Comparison of ENCODE assay signal across 9 cellular contexts in the genomic region with DNA sequence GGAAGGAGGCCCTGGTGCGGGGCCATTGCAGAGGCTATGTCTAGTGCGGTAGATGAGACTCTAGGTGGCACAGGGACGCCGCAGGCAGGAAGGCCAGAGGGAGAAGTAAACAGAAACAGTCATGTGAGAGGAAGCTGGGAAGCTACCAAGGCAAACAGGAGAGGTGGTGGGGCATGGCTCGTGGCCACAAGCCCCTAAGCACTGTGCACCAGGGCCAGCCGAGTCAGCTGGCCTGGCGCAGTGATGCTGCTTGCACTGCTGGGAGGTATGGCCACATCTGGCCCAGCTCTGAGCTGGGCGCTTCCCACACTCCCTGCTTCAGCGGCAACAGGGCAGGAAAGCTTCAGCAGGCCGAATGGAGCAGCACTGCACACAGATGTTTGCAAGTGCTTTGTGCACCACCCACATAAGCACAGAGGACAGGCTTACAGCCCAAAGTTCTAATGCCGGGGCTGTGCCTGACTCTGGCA.
DNase-seq lines count a peak whose midpoint lies in the region; ATAC-seq and TF ChIP-seq lines count a peak whose summit lies in the region.
"Had no signal": no experiment of that assay in that cellular context is flagged by ENCODE, and none has a peak within 500 bp of the region (broad histone marks: within the 10 kb centered on the region; RNA-seq: fewer than 3 reads in every experiment).

No MANE protein-coding gene starts in this region.

- intact Hi-C loops in PC-3 (cut with micrococcal nuclease), result loop anchor here (1.0 kb wide), 1 partner anchor 129 kb away; no protein-coding TSS in a partner anchor
- intact Hi-C loops in activated CD4-positive, alpha-beta memory T cell treated with anti-CD3 and anti-CD28 coated beads for 36 hours (cut with micrococcal nuclease), result no loop called here

- POLR2A ChIA-PET in PC-3 (lab: Charles Lee; ENCODE audit: unreplicated experiment), result no interaction called here
- POLR2A ChIA-PET in activated CD4-positive, alpha-beta memory T cell treated with anti-CD3 and anti-CD28 coated beads for 36 hours (lab: Charles Lee), result no interaction called here

- no peak overlapping the region for H3K4me3 Mint-ChIP-seq in activated CD4-positive, alpha-beta memory T cell treated with anti-CD3 and anti-CD28 coated beads for 36 hours
- H3K4me3 Mint-ChIP-seq in immature natural killer cell, result peak overlapping the region in 1 of 5 donors; percentile 44

- 11 to 18% methylated on average over 11 of the region's 11 CpGs for WGBS in GM23248 (ENCODE audit: low coverage in 1 of 2, low lambda C conversion rate in 2 of 2, missing lambda C conversion rate in 2 of 2), 2 experiments
- WGBS in esophagus, 2 donors, result 35 to 58% methylated on average over 11 of the region's 11 CpGs

- no peaks in the 10 kb centered on the region for H3K36me3 ChIP-seq in GM23248 (ENCODE audit: low read depth)
- H3K36me3 ChIP-seq in PC-3 (ENCODE audit: low read depth, low read length), result no peaks in the 10 kb centered on the region
- H3K36me3 ChIP-seq in esophagus (ENCODE audit: control insufficient read depth in 2 of 2, insufficient read depth in 2 of 2, low read length in 1 of 2), result no peaks in the 10 kb centered on the region

- no peaks in the 10 kb centered on the region for H3K36me3 Mint-ChIP-seq in activated CD4-positive, alpha-beta memory T cell treated with anti-CD3 and anti-CD28 coated beads for 36 hours
- peaks cover 0 to 10% (median 0%) of the 10 kb centered on the region in 3 donors for H3K36me3 Mint-ChIP-seq in immature natural killer cell

- BruUV-seq in PC-3 (replicated peaks; lab: Mats Ljungman, UMichigan), result no TSS peak

- ATAC-seq in PC-3 (peak; percentile 78), GM18505 (IDR thresholded peaks at IDR 0.05; ENCODE audit: unreplicated experiment) (no peak)

- TF ChIP-seq CTCF in PC-3 (conservative IDR thresholded peaks at IDR 0.05; ENCODE audit: low read depth, low read length), result peak; percentile 48; the same call in 1 of the 2 replicates

- no peaks in the 10 kb centered on the region for H3K4me1 Mint-ChIP-seq in activated CD4-positive, alpha-beta memory T cell treated with anti-CD3 and anti-CD28 coated beads for 36 hours (ENCODE audit: low read depth)
- H3K4me1 Mint-ChIP-seq in immature natural killer cell, result peaks cover 29 to 51% of the 10 kb centered on the region in 2 donors

- H3K79me2 ChIP-seq in GM23248 (ENCODE audit: insufficient read depth) (no peaks in the 10 kb centered on the region), PC-3 (ENCODE audit: low read length) (no peaks in the 10 kb centered on the region)

- in situ Hi-C loops in GM23248 (cut with MboI), result no loop called here

- H3K27me3 Mint-ChIP-seq in activated CD4-positive, alpha-beta memory T cell treated with anti-CD3 and anti-CD28 coated beads for 36 hours, result no peaks in the 10 kb centered on the region
- peaks cover 4 to 7% (median 7%) of the 10 kb centered on the region in 3 donors for H3K27me3 Mint-ChIP-seq in immature natural killer cell (ENCODE audit: low read depth in 3 of 3)

- no peak overlapping the region for H3K4me2 ChIP-seq in GM23248 (ENCODE audit: unreplicated experiment)
- H3K4me2 ChIP-seq in PC-3 (ENCODE audit: low read length), result peak overlapping the region; percentile 30

- H3K4me3 ChIP-seq in GM23248, result no peak overlapping the region
- H3K4me3 ChIP-seq in PC-3 (ENCODE audit: low read length), result no peak overlapping the region
- no peak overlapping the region for H3K4me3 ChIP-seq in esophagus (ENCODE audit: low read depth in 1 of 2, low read length in 2 of 2)

- H4K20me1 ChIP-seq in GM23248 (ENCODE audit: insufficient read depth) (no peaks in the 10 kb centered on the region), PC-3 (ENCODE audit: low read length) (no peaks in the 10 kb centered on the region)

- H3K27ac ChIP-seq in GM23248, result no peak overlapping the region
- peak overlapping the region; percentile 8; the same call in 1 of the 2 replicates for H3K27ac ChIP-seq in PC-3 (ENCODE audit: low read length)
- H3K27ac ChIP-seq in esophagus (ENCODE audit: low read depth in 2 of 2, low read length in 1 of 2), result peak overlapping the region; percentile 17 to 37

- H2AFZ ChIP-seq in GM23248 (no peak overlapping the region), PC-3 (ENCODE audit: low read length) (peak overlapping the region; percentile 51)

- no peaks in the 10 kb centered on the region for H3F3A ChIP-seq in GM23248 (ENCODE audit: insufficient read depth)
- no peaks in the 10 kb centered on the region for H3F3A ChIP-seq in PC-3 (ENCODE audit: low read length, unreplicated experiment)

- H3K9ac ChIP-seq in GM23248 (no peak overlapping the region), PC-3 (ENCODE audit: low read length) (no peak overlapping the region)

- DNase-seq in GM23248, result peak; percentile 12
- peak; percentile 87 for DNase-seq in PC-3
- DNase-seq in pons (ENCODE audit: low spot score), result peak; percentile 76
- DNase-seq in activated CD4-positive, alpha-beta memory T cell treated with anti-CD3 and anti-CD28 coated beads for 36 hours, result no peak
- no peak for DNase-seq in immature natural killer cell
- DNase-seq in NCI-H524 (lab: John Stamatoyannopoulos, UW), result no peak
- DNase-seq: GF-D8 had no signal

- H3K27ac Mint-ChIP-seq in activated CD4-positive, alpha-beta memory T cell treated with anti-CD3 and anti-CD28 coated beads for 36 hours, result no peak overlapping the region
- no peak overlapping the region for H3K27ac Mint-ChIP-seq in immature natural killer cell

- no peak for TF ChIP-seq POLR2A in GM18505 (IDR thresholded peaks at IDR 0.05; ENCODE audit: borderline replicate concordance, extremely low read depth, insufficient read depth, insufficient read length)

- H3K27me3 ChIP-seq in GM23248 (replicated peaks; ENCODE audit: insufficient read depth) (no peaks in the 10 kb centered on the region), PC-3 (ENCODE audit: low read length) (no peaks in the 10 kb centered on the region), esophagus (ENCODE audit: control insufficient read depth in 1 of 2, insufficient read depth in 2 of 2, low read length in 2 of 2) (no peaks in the 10 kb centered on the region)

- CTCF ChIA-PET in PC-3 (lab: Charles Lee), result interaction anchor here (1.0 to 1.4 kb wide), 4 partner anchors 42 to 129 kb away, joined by 4 to 17 read pairs (median 6); partner anchors contain the start of gene SRGAP3
- CTCF ChIA-PET in activated CD4-positive, alpha-beta memory T cell treated with anti-CD3 and anti-CD28 coated beads for 36 hours (lab: Charles Lee), result no interaction called here

- H3K9me3 ChIP-seq in GM23248 (ENCODE audit: low read depth) (no peaks in the 10 kb centered on the region), PC-3 (ENCODE audit: low read length) (no peaks in the 10 kb centered on the region), esophagus (ENCODE audit: control insufficient read depth in 2 of 2, insufficient read depth in 1 of 2, low read depth in 1 of 2, low read length in 1 of 2) (no peaks in the 10 kb centered on the region)

- no peaks in the 10 kb centered on the region for H3K9me3 Mint-ChIP-seq in activated CD4-positive, alpha-beta memory T cell treated with anti-CD3 and anti-CD28 coated beads for 36 hours
- H3K9me3 Mint-ChIP-seq in immature natural killer cell, result no peaks in the 10 kb centered on the region

- H3K4me1 ChIP-seq in GM23248 (ENCODE audit: insufficient read depth) (peaks cover 3% of the 10 kb centered on the region; the same call in 1 of the 2 replicates), PC-3 (ENCODE audit: insufficient read depth, low read length) (peaks cover 32% of the 10 kb centered on the region), esophagus (ENCODE audit: control insufficient read depth in 2 of 2, insufficient read depth in 2 of 2, low read length in 1 of 2) (peaks cover 8 to 39% of the 10 kb centered on the region in 2 donors)

- no peaks in the 10 kb centered on the region for H3K9me2 ChIP-seq in GM23248 (ENCODE audit: insufficient read depth)
- H3K9me2 ChIP-seq in PC-3 (replicated peaks; ENCODE audit: low read length), result no peaks in the 10 kb centered on the region

Comparison
In these comparisons a context has a peak if more than half of its experiments do, and no peak if none do; other contexts are left out.
1. DNase-seq: peak in GM23248 (single experiment), PC-3 (single experiment) and pons (single experiment); none in activated CD4-positive, alpha-beta memory T cell treated with anti-CD3 and anti-CD28 coated beads for 36 hours (single experiment), immature natural killer cell (0 of 3) and NCI-H524 (0 of 2).